Comparison of ENCODE assay signal across 32 cellular contexts in genomic region chr11:62345862-62346261, GRCh38. TPM values are rescaled to one million over a fixed set of nuclear protein-coding genes. Genes with fewer than 3 reads are reported as not detected.
"Had no signal": no experiment of that assay in that cellular context is flagged by ENCODE, and none has a peak within 500 bp of the region (broad histone marks: within the 10 kb centered on the region; RNA-seq: fewer than 3 reads in every experiment).

No MANE protein-coding gene starts in this region.

- H3K27ac Mint-ChIP-seq: activated CD4-positive, alpha-beta memory T cell treated with anti-CD3 and anti-CD28 coated beads, Interleukin-2, amount 10 ng/mL, durations not matched to agents 7 days and 5 days; activated CD4-positive, alpha-beta T cell treated with anti-CD3 and anti-CD28 coated beads, Interleukin-2, amount 10 ng/mL, durations not matched to agents 7 days and 5 days; activated naive CD4-positive, alpha-beta T cell treated with anti-CD3 and anti-CD28 coated beads, Interleukin-2, amount 10 ng/mL, durations not matched to agents 7 days and 5 days; activated naive CD4-positive, alpha-beta T cell treated with anti-CD3 and anti-CD28 coated beads, Interleukin-2, amount 50 U/mL, for 72 hours; activated naive CD8-positive, alpha-beta T cell treated with anti-CD3 and anti-CD28 coated beads, Interleukin-2, amount 10 ng/mL, durations not matched to agents 7 days and 5 days; activated T-cell treated with anti-CD3 and anti-CD28 coated beads, Interleukin-2, amount 50 U/mL, for 24 hours; activated T-cell treated with anti-CD3 and anti-CD28 coated beads, Interleukin-2, amount 50 U/mL, for 72 hours; brain; effector memory CD8-positive, alpha-beta T cell had no signal

- H3K4me3 ChIP-seq: ascending aorta, breast epithelium, cardiac muscle cell, coronary artery, esophagus muscularis mucosa, gastrocnemius medialis had no signal

- H3K27me3 Mint-ChIP-seq: activated naive CD4-positive, alpha-beta T cell treated with anti-CD3 and anti-CD28 coated beads, Interleukin-2, amount 10 ng/mL, durations not matched to agents 7 days and 5 days; activated naive CD8-positive, alpha-beta T cell treated with anti-CD3 and anti-CD28 coated beads, Interleukin-2, amount 10 ng/mL, durations not matched to agents 7 days and 5 days; brain; effector memory CD8-positive, alpha-beta T cell had no signal

- H3K27me3 ChIP-seq: ascending aorta, breast epithelium, cardiac muscle cell, esophagus muscularis mucosa, gastrocnemius medialis had no signal

- H3K4me3 Mint-ChIP-seq: activated CD4-positive, alpha-beta memory T cell treated with anti-CD3 and anti-CD28 coated beads, Interleukin-2, amount 10 ng/mL, durations not matched to agents 7 days and 5 days; activated CD4-positive, alpha-beta T cell treated with anti-CD3 and anti-CD28 coated beads, Interleukin-2, amount 10 ng/mL, durations not matched to agents 7 days and 5 days; activated naive CD4-positive, alpha-beta T cell treated with anti-CD3 and anti-CD28 coated beads, Interleukin-2, amount 10 ng/mL, durations not matched to agents 7 days and 5 days; activated naive CD8-positive, alpha-beta T cell treated with anti-CD3 and anti-CD28 coated beads, Interleukin-2, amount 10 ng/mL, durations not matched to agents 7 days and 5 days; activated T-cell treated with anti-CD3 and anti-CD28 coated beads, Interleukin-2, amount 50 U/mL, for 24 hours; activated T-cell treated with anti-CD3 and anti-CD28 coated beads, Interleukin-2, amount 50 U/mL, for 72 hours; brain; effector memory CD8-positive, alpha-beta T cell had no signal

- ATAC-seq: activated naive CD4-positive, alpha-beta T cell treated with anti-CD3 and anti-CD28 coated beads, Interleukin-2, amount 50 U/mL, for 72 hours; activated T-cell treated with anti-CD3 and anti-CD28 coated beads, Interleukin-2, amount 50 U/mL, for 72 hours; effector memory CD8-positive, alpha-beta T cell; foreskin keratinocyte; gastrocnemius medialis had no signal

- H3K4me1 ChIP-seq: ascending aorta, breast epithelium, foreskin keratinocyte, gastrocnemius medialis had no signal

- H3K9me3 ChIP-seq: ascending aorta, breast epithelium, esophagus muscularis mucosa, gastrocnemius medialis had no signal

- DNase-seq: activated CD4-positive, alpha-beta memory T cell treated with anti-CD3 and anti-CD28 coated beads, Interleukin-2, amount 10 ng/mL, durations not matched to agents 7 days and 5 days; activated CD4-positive, alpha-beta T cell treated with anti-CD3 and anti-CD28 coated beads for 4 hours; activated CD4-positive, alpha-beta T cell treated with anti-CD3 and anti-CD28 coated beads, Interleukin-2, amount 10 ng/mL, durations not matched to agents 7 days and 5 days; activated CD4-positive, alpha-beta T cell treated with anti-CD3 and anti-CD28 coated beads, Interleukin-2, amount 50 U/mL, for 4 hours; activated CD4-positive, CD25-positive, alpha-beta regulatory T cell; activated CD4-positive, CD25-positive, alpha-beta regulatory T cell treated with anti-CD3 and anti-CD28 coated beads, Interleukin-2, amount 50 U/mL, for 72 hours; activated CD8-positive, alpha-beta memory T cell treated with anti-CD3 and anti-CD28 coated beads, Interleukin-2, amount 50 U/mL, for 48 hours; activated gamma-delta T cell; activated naive CD4-positive, alpha-beta T cell; activated naive CD4-positive, alpha-beta T cell treated with anti-CD3 and anti-CD28 coated beads, Interleukin-2, amount 10 ng/mL, durations not matched to agents 7 days and 5 days; activated naive CD8-positive, alpha-beta T cell treated with anti-CD3 and anti-CD28 coated beads, Interleukin-2, amount 10 ng/mL, durations not matched to agents 7 days and 5 days; activated T-cell treated with anti-CD3 and anti-CD28 coated beads for 4 hours; activated T-cell treated with anti-CD3 and anti-CD28 coated beads, Interleukin-2, amount 50 U/mL, for 24 hours; activated T-cell treated with anti-CD3 and anti-CD28 coated beads, Interleukin-2, amount 50 U/mL, for 72 hours; central memory CD4-positive, alpha-beta T cell; cerebellar nuclear complex; dermis blood vessel endothelial cell; effector CD4-positive, alpha-beta T cell; effector memory CD8-positive, alpha-beta T cell; erythroblast; foreskin keratinocyte; gastrocnemius medialis; glutamatergic neuron; T-helper 1 cell; T-helper 2 cell had no signal

- H3K36me3 Mint-ChIP-seq: activated naive CD4-positive, alpha-beta T cell treated with anti-CD3 and anti-CD28 coated beads, Interleukin-2, amount 50 U/mL, for 72 hours had no signal

- H3K4me1 Mint-ChIP-seq: activated CD4-positive, alpha-beta memory T cell treated with anti-CD3 and anti-CD28 coated beads, Interleukin-2, amount 10 ng/mL, durations not matched to agents 7 days and 5 days; activated CD4-positive, alpha-beta T cell treated with anti-CD3 and anti-CD28 coated beads, Interleukin-2, amount 10 ng/mL, durations not matched to agents 7 days and 5 days; activated naive CD4-positive, alpha-beta T cell treated with anti-CD3 and anti-CD28 coated beads, Interleukin-2, amount 10 ng/mL, durations not matched to agents 7 days and 5 days; activated naive CD8-positive, alpha-beta T cell treated with anti-CD3 and anti-CD28 coated beads, Interleukin-2, amount 10 ng/mL, durations not matched to agents 7 days and 5 days had no signal

- H3K36me3 ChIP-seq: ascending aorta, breast epithelium, cardiac muscle cell, esophagus muscularis mucosa, gastrocnemius medialis had no signal

- H3K27ac ChIP-seq: ascending aorta, breast epithelium, cardiac muscle cell, coronary artery, esophagus muscularis mucosa, foreskin keratinocyte, gastrocnemius medialis had no signal

- H3K9me3 Mint-ChIP-seq: activated CD4-positive, alpha-beta memory T cell treated with anti-CD3 and anti-CD28 coated beads, Interleukin-2, amount 10 ng/mL, durations not matched to agents 7 days and 5 days; activated CD4-positive, alpha-beta T cell treated with anti-CD3 and anti-CD28 coated beads, Interleukin-2, amount 10 ng/mL, durations not matched to agents 7 days and 5 days; activated naive CD4-positive, alpha-beta T cell treated with anti-CD3 and anti-CD28 coated beads, Interleukin-2, amount 10 ng/mL, durations not matched to agents 7 days and 5 days; activated naive CD4-positive, alpha-beta T cell treated with anti-CD3 and anti-CD28 coated beads, Interleukin-2, amount 50 U/mL, for 72 hours; activated naive CD8-positive, alpha-beta T cell treated with anti-CD3 and anti-CD28 coated beads, Interleukin-2, amount 10 ng/mL, durations not matched to agents 7 days and 5 days; activated T-cell treated with anti-CD3 and anti-CD28 coated beads, Interleukin-2, amount 50 U/mL, for 24 hours; activated T-cell treated with anti-CD3 and anti-CD28 coated beads, Interleukin-2, amount 50 U/mL, for 72 hours; brain; effector memory CD8-positive, alpha-beta T cell had no signal

RNA-seq across cellular contexts. Expression of gene SCGB1D4, which starts 47.0 kb away (rescaled TPM):
- total RNA-seq: activated CD4-positive, alpha-beta memory T cell treated with anti-CD3 and anti-CD28 coated beads, Interleukin-2, amount 10 ng/mL, durations not matched to agents 7 days and 5 days; activated CD4-positive, alpha-beta T cell treated with anti-CD3 and anti-CD28 coated beads, Interleukin-2, amount 10 ng/mL, durations not matched to agents 7 days and 5 days; activated naive CD4-positive, alpha-beta T cell treated with anti-CD3 and anti-CD28 coated beads, Interleukin-2, amount 50 U/mL, for 72 hours; activated naive CD8-positive, alpha-beta T cell treated with anti-CD3 and anti-CD28 coated beads, Interleukin-2, amount 10 ng/mL, durations not matched to agents 7 days and 5 days; activated T-cell treated with anti-CD3 and anti-CD28 coated beads, Interleukin-2, amount 50 U/mL, for 72 hours; ascending aorta; breast epithelium; cardiac muscle cell; dermis blood vessel endothelial cell; esophagus muscularis mucosa; foreskin keratinocyte; gastrocnemius medialis had no signal
- polyA plus RNA-seq: cardiac muscle cell, foreskin keratinocyte had no signal
